8 cellular contexts compared by ENCODE assay signal in the genomic region with DNA sequence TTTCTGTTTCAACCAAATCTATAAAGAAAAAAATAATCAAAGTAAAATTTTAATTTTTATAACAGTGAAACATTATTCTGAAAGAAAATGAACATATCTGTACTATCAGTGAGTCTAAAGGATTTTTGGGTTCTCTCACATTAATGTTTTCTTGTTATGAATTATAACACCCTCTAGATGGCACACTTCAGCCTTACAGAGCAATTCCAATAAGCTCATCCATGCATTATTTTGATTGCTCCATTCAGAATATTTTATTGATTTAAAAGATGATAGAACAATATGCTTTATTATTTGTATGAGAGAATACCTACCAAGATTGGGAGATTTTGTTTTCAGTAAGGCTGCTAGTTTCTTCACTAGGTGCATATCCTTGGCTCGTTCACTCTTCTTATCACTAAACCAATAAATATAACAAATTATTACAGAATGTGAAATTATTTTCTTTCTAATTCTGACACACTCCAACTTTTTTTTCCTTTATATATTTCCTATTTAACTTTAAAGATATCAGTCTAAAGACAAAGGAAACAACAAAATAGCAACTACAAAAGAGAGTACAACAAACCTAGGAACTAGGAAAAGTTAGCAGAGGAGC.
DNase-seq lines count a peak whose midpoint lies in the region; ATAC-seq, FAIRE-seq and TF ChIP-seq lines count a peak whose summit lies in the region.

No MANE protein-coding gene starts in this region.

- no peaks in the 10 kb centered on the region for H3K27me3 ChIP-seq in bronchial epithelial cell (ENCODE audit: control insufficient read depth, insufficient read depth, low read length)
- H3K27me3 ChIP-seq in osteoblast (ENCODE audit: insufficient read depth, low read length), result no peaks in the 10 kb centered on the region

- TF ChIP-seq CTCF in AG10803 (conservative IDR thresholded peaks at IDR 0.05; ENCODE audit: low read length) (peak; percentile 60), bronchial epithelial cell (IDR thresholded peaks at IDR 0.05; ENCODE audit: insufficient read depth, low read length, severe bottlenecking) (peak; percentile 9), osteoblast (IDR thresholded peaks at IDR 0.05; ENCODE audit: extremely low read depth, low read depth, low read length) (peak; percentile 57)

- no peak overlapping the region for H3K4me2 ChIP-seq in osteoblast (ENCODE audit: insufficient read depth, low read length)

- H3K4me3 ChIP-seq in AG10803 (ENCODE audit: low read length), result no peak overlapping the region
- no peak overlapping the region for H3K4me3 ChIP-seq in bronchial epithelial cell (ENCODE audit: low read depth, low read length)
- H3K4me3 ChIP-seq in osteoblast (ENCODE audit: insufficient read depth, low read length), result no peak overlapping the region

- no peak for FAIRE-seq in bronchial epithelial cell (lab: Jason Lieb, UNC)

- peak; percentile 47 for ATAC-seq in GM18858 (IDR thresholded peaks at IDR 0.05; ENCODE audit: unreplicated experiment)
- ATAC-seq in HG03521 (IDR thresholded peaks at IDR 0.05; ENCODE audit: unreplicated experiment), result no peak
- ATAC-seq in Right ventricle myocardium superior (ENCODE audit: poor library complexity), result no peak

- no peaks in the 10 kb centered on the region for H4K20me1 ChIP-seq in osteoblast (ENCODE audit: insufficient read depth, low read length)

- no peak overlapping the region for H2AFZ ChIP-seq in osteoblast (ENCODE audit: low read length)

- intact Hi-C loops in Right ventricle myocardium superior (cut with DNase I), result no loop called here

- DNase-seq in AG10803 (ENCODE audit: low read depth) (peak; percentile 44), NCI-H2196 treated with DMSO at 0.1 percent for 48 hours (lab: John Stamatoyannopoulos, UW; ENCODE audit: unreplicated experiment) (peak; percentile 3), bronchial epithelial cell (ENCODE audit: low read depth) (peak; percentile 40), osteoblast (ENCODE audit: insufficient read length, low spot score, missing footprints) (no peak), ecto neural progenitor cell (ENCODE audit: low spot score) (no peak), Right ventricle myocardium superior (no peak)

- peaks cover 4% of the 10 kb centered on the region for H3K36me3 ChIP-seq in bronchial epithelial cell (ENCODE audit: control insufficient read depth, insufficient read depth, low read length)
- H3K36me3 ChIP-seq in osteoblast (ENCODE audit: insufficient read depth, low read length), result peaks cover 63% of the 10 kb centered on the region

- no peak overlapping the region for H3K27ac ChIP-seq in osteoblast (ENCODE audit: low read depth, low read length)

- H3K9me3 ChIP-seq in osteoblast (ENCODE audit: low read depth, low read length), result no peaks in the 10 kb centered on the region

- no peaks in the 10 kb centered on the region for H3K79me2 ChIP-seq in osteoblast (ENCODE audit: insufficient read depth, low read length)

- H3K4me1 ChIP-seq in osteoblast (ENCODE audit: insufficient read depth, low read length), result no peaks in the 10 kb centered on the region

Comparison
In these comparisons a context has a peak if more than half of its experiments do, and no peak if none do; other contexts are left out.
1. DNase-seq: peak in AG10803 (single experiment), NCI-H2196 treated with DMSO at 0.1 percent for 48 hours (single experiment) and bronchial epithelial cell (single experiment); none in osteoblast (single experiment), ecto neural progenitor cell (single experiment) and Right ventricle myocardium superior (single experiment).
2. CTCF ChIP-seq: peak in every context shown above with its lines; median percentile 60 in AG10803; 57 in osteoblast; 9 in bronchial epithelial cell.